8 cellular contexts compared by ENCODE assay signal in the genomic region with DNA sequence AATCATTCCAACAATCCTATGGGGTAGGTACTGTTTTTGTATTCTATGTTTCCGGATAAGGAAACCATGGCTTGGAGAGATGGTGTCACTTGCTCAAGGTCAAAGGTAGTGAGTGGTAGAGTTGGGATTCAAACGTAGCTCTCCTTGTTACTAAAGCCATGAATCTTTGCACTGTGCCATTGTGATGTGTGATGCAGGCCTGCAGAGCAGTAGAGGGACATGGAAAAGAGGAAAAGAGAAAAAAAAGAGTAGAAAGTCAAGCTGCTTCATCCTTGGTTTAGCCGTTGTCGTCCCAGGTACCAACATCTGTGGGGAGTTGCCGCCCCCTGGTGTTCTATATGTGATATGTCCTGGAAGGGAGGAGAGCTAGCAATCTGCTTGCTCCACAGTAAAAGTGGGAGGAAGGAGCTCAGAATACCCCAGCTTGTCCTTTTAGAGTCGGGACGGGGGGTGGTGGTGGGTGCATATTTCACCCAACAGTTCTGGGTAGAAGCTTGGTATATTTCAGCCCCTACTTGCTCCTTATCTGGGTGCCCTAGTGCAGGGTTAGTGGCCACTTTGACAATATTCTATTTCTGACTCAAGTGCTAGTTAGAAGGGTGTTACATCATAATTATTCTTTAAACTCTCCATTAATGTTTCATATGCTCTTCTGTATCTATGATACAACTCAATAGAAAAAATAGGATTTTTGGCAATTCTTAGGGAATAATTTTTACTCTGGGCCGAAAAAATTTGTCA.
DNase-seq lines count a peak whose midpoint lies in the region; ATAC-seq and TF ChIP-seq lines count a peak whose summit lies in the region.

No MANE protein-coding gene starts in this region.

- no peak for ATAC-seq in GM19463 (IDR thresholded peaks at IDR 0.05; ENCODE audit: unreplicated experiment)

- H3K4me2 ChIP-seq in KMS-11 (no peak overlapping the region), fibroblast of lung (ENCODE audit: extremely low read depth, insufficient read depth, low read length) (no peak overlapping the region)

- H4K20me1 ChIP-seq in KMS-11 (ENCODE audit: insufficient read depth) = no peaks in the 10 kb centered on the region
- H4K20me1 ChIP-seq in fibroblast of lung (ENCODE audit: control insufficient read depth, extremely low read depth, insufficient read depth, low read length) = no peaks in the 10 kb centered on the region

- H3K79me2 ChIP-seq in KMS-11 (ENCODE audit: insufficient read depth, low read depth) (no peaks in the 10 kb centered on the region), fibroblast of lung (ENCODE audit: control insufficient read depth, insufficient read depth, low read length) (no peaks in the 10 kb centered on the region)

- H3K9me3 ChIP-seq in Peyer's patch = no peaks in the 10 kb centered on the region
- no peaks in the 10 kb centered on the region for H3K9me3 ChIP-seq in fibroblast of lung (ENCODE audit: control insufficient read depth, insufficient read depth, low read depth, low read length)

- H2AFZ ChIP-seq in KMS-11 (ENCODE audit: low read depth) (peak overlapping the region; percentile 56; the same call in 1 of the 2 replicates), fibroblast of lung (ENCODE audit: low read length) (no peak overlapping the region)

- TF ChIP-seq CTCF in KMS-11 (conservative IDR thresholded peaks at IDR 0.05; ENCODE audit: low read depth, low read length) = peak; percentile 94
- peak; percentile 69 to 96 (median 90) for TF ChIP-seq CTCF in Peyer's patch (IDR thresholded peaks at IDR 0.05)
- peak; percentile 76 to 86 for TF ChIP-seq CTCF in fibroblast of lung (conservative IDR thresholded peaks at IDR 0.05 in 1 of 2, IDR thresholded peaks at IDR 0.05 in 1 of 2; ENCODE audit: low read depth in 1 of 2, low read length in 2 of 2)
- peak; percentile 83 to 85 (median 84) for TF ChIP-seq CTCF in nephron (IDR thresholded peaks at IDR 0.05; ENCODE audit: unreplicated experiment in 3 of 3)

- no peaks in the 10 kb centered on the region for H3K27me3 Mint-ChIP-seq in activated T-cell treated with anti-CD3 and anti-CD28 coated beads, Interleukin-2, amount 50 U/mL, for 24 hours
- H3K27me3 Mint-ChIP-seq in nephron (ENCODE audit: low read depth) = no peaks in the 10 kb centered on the region

- H3K4me3 ChIP-seq in KMS-11 (IDR thresholded peaks at IDR 0.05; ENCODE audit: insufficient read depth, low read depth, low read length) (no peak overlapping the region), Peyer's patch (no peak overlapping the region), fibroblast of lung (replicated peaks in 1 of 4; ENCODE audit: control extremely low read depth in 1 of 4, insufficient read depth in 1 of 4, low read depth in 3 of 4, low read length in 4 of 4) (no peak overlapping the region)

- no peak overlapping the region for H3K4me3 Mint-ChIP-seq in activated T-cell treated with anti-CD3 and anti-CD28 coated beads, Interleukin-2, amount 50 U/mL, for 24 hours
- no peak overlapping the region for H3K4me3 Mint-ChIP-seq in nephron

- H3K9me3 Mint-ChIP-seq in activated T-cell treated with anti-CD3 and anti-CD28 coated beads, Interleukin-2, amount 50 U/mL, for 24 hours = no peaks in the 10 kb centered on the region
- H3K9me3 Mint-ChIP-seq in nephron = no peaks in the 10 kb centered on the region

- no peaks in the 10 kb centered on the region for H3K36me3 Mint-ChIP-seq in activated T-cell treated with anti-CD3 and anti-CD28 coated beads, Interleukin-2, amount 50 U/mL, for 24 hours (ENCODE audit: low read depth)
- H3K36me3 Mint-ChIP-seq in nephron (ENCODE audit: low read depth) = no peaks in the 10 kb centered on the region

- H3K9ac ChIP-seq in KMS-11 (no peak overlapping the region), fibroblast of lung (ENCODE audit: insufficient read depth, low read length) (no peak overlapping the region)

- H3K4me1 ChIP-seq in KMS-11 (ENCODE audit: low read depth, poor library complexity, severe bottlenecking) (no peaks in the 10 kb centered on the region), Peyer's patch (peaks cover 0 to 4% (median 2%) of the 10 kb centered on the region in 4 donors), fibroblast of lung (ENCODE audit: control insufficient read depth, extremely low read depth, insufficient read depth, low read length) (no peaks in the 10 kb centered on the region)

- H3K4me1 Mint-ChIP-seq in activated T-cell treated with anti-CD3 and anti-CD28 coated beads, Interleukin-2, amount 50 U/mL, for 24 hours (ENCODE audit: low read depth) = peaks cover 4% of the 10 kb centered on the region
- H3K4me1 Mint-ChIP-seq in nephron = peaks cover 6% of the 10 kb centered on the region

- no peak overlapping the region for H3K27ac Mint-ChIP-seq in activated T-cell treated with anti-CD3 and anti-CD28 coated beads, Interleukin-2, amount 50 U/mL, for 24 hours
- peak overlapping the region in 2 of 3 experiments; percentile 22 to 86 for H3K27ac Mint-ChIP-seq in nephron

- H3K27ac ChIP-seq in KMS-11 (no peak overlapping the region), Peyer's patch (no peak overlapping the region), fibroblast of lung (ENCODE audit: insufficient read depth, low read length) (no peak overlapping the region)

- no peaks in the 10 kb centered on the region for H3K27me3 ChIP-seq in KMS-11 (ENCODE audit: insufficient read depth, low read depth)
- H3K27me3 ChIP-seq in Peyer's patch = no peaks in the 10 kb centered on the region
- peaks cover 3% of the 10 kb centered on the region for H3K27me3 ChIP-seq in fibroblast of lung (ENCODE audit: control insufficient read depth, insufficient read depth, low read length)

- DNase-seq in DMS153 (lab: John Stamatoyannopoulos, UW) (peak; percentile 71), Peyer's patch (peak; percentile 71 to 90 (median 73)), fibroblast of lung (ENCODE audit: low read depth in 2 of 2) (peak; percentile 50 to 79)
- peak; percentile 76 for DNase-seq in activated T-cell treated with anti-CD3 and anti-CD28 coated beads, Interleukin-2, amount 50 U/mL, for 24 hours
- DNase-seq in stimulated activated naive CD4-positive, alpha-beta T cell (lab: John Stamatoyannopoulos, UW) = peak; percentile 34 to 81 (median 64)

- H3K36me3 ChIP-seq in KMS-11 (ENCODE audit: insufficient read depth) (no peaks in the 10 kb centered on the region), Peyer's patch (no peaks in the 10 kb centered on the region), fibroblast of lung (ENCODE audit: control insufficient read depth, insufficient read depth, low read length) (no peaks in the 10 kb centered on the region)

- TF ChIP-seq POLR2A in Peyer's patch (IDR thresholded peaks at IDR 0.05) = no peak
